Comparison of ENCODE assay signal across 8 cellular contexts in the genomic region with DNA sequence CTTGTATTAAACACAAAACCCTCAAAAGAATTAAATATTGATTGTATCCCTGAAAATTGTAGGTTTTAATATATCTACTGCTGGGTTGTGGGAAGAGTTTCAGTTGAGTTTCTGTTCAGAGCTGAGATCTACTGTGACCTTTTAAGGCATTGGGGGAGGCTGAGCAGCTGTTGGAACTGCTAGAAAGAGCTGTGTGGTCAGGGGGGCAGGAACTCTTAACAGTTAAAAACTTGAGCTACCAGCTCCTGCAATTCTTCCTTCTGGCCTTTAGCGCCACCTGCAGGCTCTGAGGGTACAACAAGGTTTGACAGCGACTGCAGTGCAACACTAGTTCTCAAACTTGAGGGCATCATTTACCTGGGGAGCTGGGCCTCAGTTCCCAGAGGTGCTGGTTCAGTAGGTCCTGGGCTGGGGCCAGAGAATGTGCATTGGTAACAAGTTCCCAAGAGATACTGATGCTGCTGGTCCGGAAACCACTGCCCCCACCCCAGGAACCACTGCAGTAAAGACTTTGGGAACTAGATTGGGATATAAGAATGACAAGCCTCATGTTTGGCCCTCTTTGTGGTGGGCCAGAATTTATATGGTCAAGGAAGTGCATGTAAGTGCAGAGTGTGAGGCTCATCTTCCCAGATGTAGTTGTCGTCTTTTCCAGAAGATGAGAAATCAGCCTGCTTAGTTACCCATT. TPM values are rescaled to one million over a fixed set of nuclear protein-coding genes. Genes with fewer than 3 reads are reported as not detected.
A peak's percentile ranks its signal among the peaks of the same experiment; 100 is the strongest.
DNase-seq lines count a peak whose midpoint lies in the region; ATAC-seq and TF ChIP-seq lines count a peak whose summit lies in the region.

No MANE protein-coding gene starts in this region.

- peak; percentile 81 for DNase-seq in Calu3
- DNase-seq in HUDEP-2 (lab: John Stamatoyannopoulos, UW; ENCODE audit: unreplicated experiment in 76 of 76) = peak in 74 of 76 experiments; percentile 22 to 95 (median 79)
- peak; percentile 98 for DNase-seq in NOMO-1 treated with DMSO at 0.1 percent for 48 hours (lab: John Stamatoyannopoulos, UW; ENCODE audit: unreplicated experiment)
- DNase-seq in activated CD8-positive, alpha-beta memory T cell treated with anti-CD3 and anti-CD28 coated beads, Interleukin-2, amount 10 ng/mL, durations not matched to agents 7 days and 5 days = peak; percentile 98
- peak; percentile 91 for DNase-seq in endothelial cell (ENCODE audit: low spot score)
- DNase-seq in mucosa of descending colon = peak; percentile 90 to 96 (median 93)
- DNase-seq in stimulated activated CD8-positive, alpha-beta memory T cell treated with anti-CD3 and anti-CD28 coated beads, Interleukin-4, amount 100 ng/mL, for 4 hours (ENCODE audit: low read depth in 2 of 2, low spot score in 1 of 2) = peak; percentile 77 to 91

- H3K9me3 ChIP-seq in mucosa of descending colon = no peaks in the 10 kb centered on the region

- ATAC-seq in GM21390 (IDR thresholded peaks at IDR 0.05; ENCODE audit: unreplicated experiment) (peak; percentile 48), mucosa of descending colon (peak; percentile 67)
- peak; percentile 72 for ATAC-seq in activated CD8-positive, alpha-beta memory T cell treated with anti-CD3 and anti-CD28 coated beads, Interleukin-2, amount 10 ng/mL, durations not matched to agents 7 days and 5 days

- H3K4me3 Mint-ChIP-seq in Calu3 (ENCODE audit: low read depth, unreplicated experiment) = peak overlapping the region; percentile 48
- peak overlapping the region; percentile 99 for H3K4me3 Mint-ChIP-seq in activated CD8-positive, alpha-beta memory T cell treated with anti-CD3 and anti-CD28 coated beads, Interleukin-2, amount 10 ng/mL, durations not matched to agents 7 days and 5 days
- H3K4me3 Mint-ChIP-seq in endothelial cell (ENCODE audit: unreplicated experiment) = no peak overlapping the region

- no peaks in the 10 kb centered on the region for H3K9me3 Mint-ChIP-seq in Calu3 (ENCODE audit: low read depth, unreplicated experiment)
- H3K9me3 Mint-ChIP-seq in activated CD8-positive, alpha-beta memory T cell treated with anti-CD3 and anti-CD28 coated beads, Interleukin-2, amount 10 ng/mL, durations not matched to agents 7 days and 5 days (ENCODE audit: low read depth) = no peaks in the 10 kb centered on the region
- no peaks in the 10 kb centered on the region for H3K9me3 Mint-ChIP-seq in endothelial cell (ENCODE audit: unreplicated experiment)

- H3K4me1 ChIP-seq in mucosa of descending colon (ENCODE audit: low read depth) = peaks cover 12% of the 10 kb centered on the region

- H3K4me1 Mint-ChIP-seq in Calu3 (ENCODE audit: low read depth, unreplicated experiment) (peaks cover 31% of the 10 kb centered on the region), endothelial cell (ENCODE audit: unreplicated experiment) (peaks cover 19% of the 10 kb centered on the region)
- peaks cover 65% of the 10 kb centered on the region for H3K4me1 Mint-ChIP-seq in activated CD8-positive, alpha-beta memory T cell treated with anti-CD3 and anti-CD28 coated beads, Interleukin-2, amount 10 ng/mL, durations not matched to agents 7 days and 5 days

- H3K27ac Mint-ChIP-seq in Calu3 (ENCODE audit: unreplicated experiment) (no peak overlapping the region), endothelial cell (ENCODE audit: unreplicated experiment) (no peak overlapping the region)
- peak overlapping the region; percentile 100 for H3K27ac Mint-ChIP-seq in activated CD8-positive, alpha-beta memory T cell treated with anti-CD3 and anti-CD28 coated beads, Interleukin-2, amount 10 ng/mL, durations not matched to agents 7 days and 5 days

- H3K36me3 ChIP-seq in mucosa of descending colon (ENCODE audit: low read depth) = no peaks in the 10 kb centered on the region

- H3K27me3 Mint-ChIP-seq in Calu3 (ENCODE audit: unreplicated experiment) (no peaks in the 10 kb centered on the region), endothelial cell (ENCODE audit: unreplicated experiment) (peaks cover 4% of the 10 kb centered on the region)
- H3K27me3 Mint-ChIP-seq in activated CD8-positive, alpha-beta memory T cell treated with anti-CD3 and anti-CD28 coated beads, Interleukin-2, amount 10 ng/mL, durations not matched to agents 7 days and 5 days = no peaks in the 10 kb centered on the region

- CTCF ChIA-PET in Calu3 (lab: Charles Lee) = interaction anchor here (0.9 to 1.7 kb wide), 5 partner anchors 235 to 976 kb away, joined by 3 to 12 read pairs (median 4); a partner anchor contains a TSS
- CTCF ChIA-PET in activated CD8-positive, alpha-beta memory T cell treated with anti-CD3 and anti-CD28 coated beads, Interleukin-2, amount 10 ng/mL, durations not matched to agents 7 days and 5 days (lab: Charles Lee) = interaction anchor here (0.6 to 8.8 kb wide), 44 partner anchors 8 to 976 kb away, joined by 3 to 135 read pairs (median 4); a partner anchor contains a TSS

- peak; percentile 61 for TF ChIP-seq CTCF in Calu3 (IDR thresholded peaks at IDR 0.05; ENCODE audit: unreplicated experiment)
- peak; percentile 77 for TF ChIP-seq CTCF in endothelial cell (IDR thresholded peaks at IDR 0.05; ENCODE audit: unreplicated experiment)
- TF ChIP-seq CTCF in mucosa of descending colon (IDR thresholded peaks at IDR 0.05) = peak; percentile 83

- no TSS peak for BruUV-seq in Calu3 (replicated peaks; lab: Mats Ljungman, UMichigan)

- intact Hi-C loops in Calu3 (cut with micrococcal nuclease; ENCODE audit: unreplicated experiment) = loop anchor here (10.0 kb wide), 1 partner anchor 937 kb away; no protein-coding TSS in a partner anchor
- intact Hi-C loops in mucosa of descending colon (cut with DNase I, micrococcal nuclease) = loop anchor here in 1 of 2 donors (5.0 to 10.0 kb wide), 2 partner anchors 107 to 380 kb away; no protein-coding TSS in a partner anchor

- H3K36me3 Mint-ChIP-seq in Calu3 (ENCODE audit: insufficient read depth, unreplicated experiment) (peaks cover 8% of the 10 kb centered on the region), endothelial cell (ENCODE audit: low read depth, unreplicated experiment) (no peaks in the 10 kb centered on the region)
- peaks cover 21% of the 10 kb centered on the region for H3K36me3 Mint-ChIP-seq in activated CD8-positive, alpha-beta memory T cell treated with anti-CD3 and anti-CD28 coated beads, Interleukin-2, amount 10 ng/mL, durations not matched to agents 7 days and 5 days

- no peak overlapping the region for H3K4me3 ChIP-seq in mucosa of descending colon

RNA-seq across cellular contexts. Expression of a gene that starts 2.5 kb away (rescaled TPM):
- 24.2 and 28.1 TPM in 2 replicates for total RNA-seq in Calu3 (2022)
- total RNA-seq in activated CD8-positive, alpha-beta memory T cell treated with anti-CD3 and anti-CD28 coated beads, Interleukin-2, amount 10 ng/mL, durations not matched to agents 7 days and 5 days = 100 to 1,000 TPM; 108 to 126 TPM
- 9.3 TPM for total RNA-seq in endothelial cell (ENCODE audit: unreplicated experiment)
- total RNA-seq in mucosa of descending colon = 10 to 100 TPM; 26.7 to 57.6 (median 31.6) TPM
